In the genomic region with DNA sequence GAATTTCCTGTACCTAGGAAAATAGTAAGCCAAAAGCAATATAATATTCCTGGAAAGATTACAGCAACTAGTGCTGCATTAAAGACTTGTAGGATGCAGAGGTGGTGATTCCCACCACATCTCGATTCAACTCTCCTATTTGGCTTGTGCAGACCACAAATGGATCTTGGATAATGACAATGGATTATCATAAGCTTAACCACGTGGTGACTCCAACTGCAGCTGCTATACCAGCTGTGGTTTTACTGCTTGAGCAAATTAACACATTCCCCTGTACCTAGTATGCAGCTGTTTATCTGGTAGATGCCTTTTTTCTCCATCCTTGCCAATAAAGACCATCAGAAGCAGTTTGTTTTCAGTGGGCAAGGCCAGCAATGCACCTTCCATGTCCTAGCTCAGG, we compare ENCODE assay signal across 25 cellular contexts.
"Had no signal": no experiment of that assay in that cellular context is flagged by ENCODE, and none has a peak within 500 bp of the region (broad histone marks: within the 10 kb centered on the region; RNA-seq: fewer than 3 reads in every experiment).

No MANE protein-coding gene starts in this region.

- H3K4me3 Mint-ChIP-seq: immature natural killer cell; mesothelial cell of epicardium; naive thymus-derived CD4-positive, alpha-beta T cell; natural killer cell treated with Interleukin-12 subunit alpha and Interleukin-12 subunit beta and Interleukin-15 and Interleukin-18, amount 100 ng/mL, for 72 hours; stimulated activated effector memory CD8-positive, alpha-beta T cell treated with anti-CD3 and anti-CD28 coated beads, Interleukin-12 subunit alpha, Interleukin-12 subunit beta, amount 100 ng/mL, for 72 hours; stimulated activated naive CD8-positive, alpha-beta T cell treated with anti-CD3 and anti-CD28 coated beads, Interleukin-15, Interleukin-2, amounts not matched to agents 100 ng/mL and 50 ng/mL, for 24 hours had no signal

- H3K9me3 ChIP-seq: left ventricle myocardium inferior, ovary, right atrium auricular region, right lobe of liver, suprapubic skin, thoracic aorta, tibial artery, upper lobe of right lung had no signal

- H3K36me3 ChIP-seq: left ventricle myocardium inferior, ovary, right atrium auricular region, right lobe of liver, spleen, suprapubic skin, thoracic aorta, tibial artery, upper lobe of right lung had no signal

- ATAC-seq: left colon; naive thymus-derived CD4-positive, alpha-beta T cell; natural killer cell treated with Interleukin-12 subunit alpha and Interleukin-12 subunit beta and Interleukin-15 and Interleukin-18, amount 100 ng/mL, for 72 hours; right lobe of liver; stimulated activated effector memory CD8-positive, alpha-beta T cell treated with anti-CD3 and anti-CD28 coated beads, Interleukin-12 subunit alpha, Interleukin-12 subunit beta, amount 100 ng/mL, for 72 hours; upper lobe of right lung had no signal

- H3K9me3 Mint-ChIP-seq: mesothelial cell of epicardium had no signal

- DNase-seq: hippocampal formation; immature natural killer cell; kidney; left colon; left ventricle myocardium inferior; mesendoderm; naive thymus-derived CD4-positive, alpha-beta T cell; ovary; right lobe of liver; small intestine; spleen; stimulated activated CD4-positive, alpha-beta T cell treated with anti-CD3 and anti-CD28 coated beads, Interleukin-4, amount 100 ng/mL, for 24 hours; stimulated activated naive CD4-positive, alpha-beta T cell; tibial artery; trophoblast cell; upper lobe of right lung had no signal

- H3K27ac ChIP-seq: left ventricle myocardium inferior, ovary, right atrium auricular region, right lobe of liver, spleen, suprapubic skin, thoracic aorta, tibial artery, upper lobe of right lung had no signal

- H3K36me3 Mint-ChIP-seq: immature natural killer cell; mesothelial cell of epicardium; naive thymus-derived CD4-positive, alpha-beta T cell; stimulated activated effector memory CD8-positive, alpha-beta T cell treated with anti-CD3 and anti-CD28 coated beads, Interleukin-12 subunit alpha, Interleukin-12 subunit beta, amount 100 ng/mL, for 72 hours had no signal

- H3K4me1 Mint-ChIP-seq: immature natural killer cell; mesothelial cell of epicardium; naive thymus-derived CD4-positive, alpha-beta T cell; stimulated activated effector memory CD8-positive, alpha-beta T cell treated with anti-CD3 and anti-CD28 coated beads, Interleukin-12 subunit alpha, Interleukin-12 subunit beta, amount 100 ng/mL, for 72 hours had no signal

- H3K27me3 ChIP-seq: ovary, right atrium auricular region, right lobe of liver, spleen, suprapubic skin, tibial artery, upper lobe of right lung had no signal

- H3K27me3 Mint-ChIP-seq: naive thymus-derived CD4-positive, alpha-beta T cell; natural killer cell treated with Interleukin-12 subunit alpha and Interleukin-12 subunit beta and Interleukin-15 and Interleukin-18, amount 100 ng/mL, for 72 hours; progenitor cell of endocrine pancreas; stimulated activated naive CD8-positive, alpha-beta T cell treated with anti-CD3 and anti-CD28 coated beads, Interleukin-15, Interleukin-2, amounts not matched to agents 100 ng/mL and 50 ng/mL, for 24 hours had no signal

- H3K4me1 ChIP-seq: left ventricle myocardium inferior, right atrium auricular region, right lobe of liver, spleen, suprapubic skin, tibial artery, upper lobe of right lung had no signal

- H3K27ac Mint-ChIP-seq: immature natural killer cell; mesothelial cell of epicardium; naive thymus-derived CD4-positive, alpha-beta T cell; natural killer cell treated with Interleukin-12 subunit alpha and Interleukin-12 subunit beta and Interleukin-15 and Interleukin-18, amount 100 ng/mL, for 72 hours; progenitor cell of endocrine pancreas; stimulated activated effector memory CD8-positive, alpha-beta T cell treated with anti-CD3 and anti-CD28 coated beads, Interleukin-12 subunit alpha, Interleukin-12 subunit beta, amount 100 ng/mL, for 72 hours; stimulated activated naive CD8-positive, alpha-beta T cell treated with anti-CD3 and anti-CD28 coated beads, Interleukin-15, Interleukin-2, amounts not matched to agents 100 ng/mL and 50 ng/mL, for 24 hours had no signal

- H3K4me3 ChIP-seq: left ventricle myocardium inferior, lung, ovary, right atrium auricular region, right lobe of liver, spleen, suprapubic skin, thoracic aorta, tibial artery, upper lobe of right lung had no signal
